In the genomic region with DNA sequence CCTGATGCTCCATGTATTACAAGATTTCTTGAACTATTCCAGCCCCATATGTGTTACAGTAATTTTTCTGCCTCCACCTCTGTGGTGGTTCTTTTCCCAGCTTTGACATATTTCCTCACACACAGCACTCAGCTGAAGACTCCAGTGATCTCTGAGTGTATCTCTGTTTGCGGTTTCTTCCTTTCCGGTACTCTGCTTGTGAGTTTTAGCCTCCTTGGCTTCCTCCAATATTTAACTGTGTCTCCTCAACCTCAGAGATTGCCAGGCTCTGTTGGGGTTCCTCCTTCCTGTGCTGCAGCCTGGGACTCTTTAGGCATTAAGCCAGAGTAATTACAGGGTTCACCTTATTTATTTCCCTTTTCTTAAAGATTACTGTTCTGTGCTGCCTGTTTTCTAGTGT, we compare ENCODE assay signal across 1 cellular context.
TF ChIP-seq lines count a peak whose summit lies in the region.

No MANE protein-coding gene starts in this region.

TF ChIP-seq in IMR-90, 13 proteins besides CTCF, POLR2A, EP300 and RAD21:
- TF ChIP-seq CHD1 (IDR thresholded peaks at IDR 0.05; ENCODE audit: low read depth, low read length) (no peak), CEBPB (IDR thresholded peaks at IDR 0.05; ENCODE audit: low read depth, low read length) (peak; percentile 15; the same call in 1 of the 2 replicates)
TF ChIP-seq in IMR-90: peak in this region for 1.
